ENCODE assay signal across 20 cellular contexts in the genomic region with DNA sequence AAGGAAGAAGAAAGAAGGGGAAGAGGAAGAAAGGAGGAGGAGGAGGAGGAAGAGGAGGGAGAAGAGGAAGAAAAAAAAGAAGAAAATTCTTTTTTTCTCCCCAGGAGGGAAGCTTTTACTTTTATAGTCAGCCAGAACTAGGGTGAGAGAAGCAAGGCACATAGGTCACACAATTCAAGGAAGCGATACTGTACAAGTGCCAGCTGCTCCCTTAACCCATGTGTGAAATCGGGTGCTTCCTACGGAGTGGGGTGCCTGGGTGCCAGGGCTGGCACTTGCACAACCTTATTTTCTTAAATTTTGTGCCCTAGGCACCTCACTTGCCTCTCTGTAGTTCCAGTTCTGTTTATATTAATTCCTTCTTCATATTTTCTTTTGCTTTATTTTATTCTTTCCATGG.
"Had no signal": no experiment of that assay in that cellular context is flagged by ENCODE, and none has a peak within 500 bp of the region (broad histone marks: within the 10 kb centered on the region; RNA-seq: fewer than 3 reads in every experiment).

No MANE protein-coding gene starts in this region.

- H3K9ac ChIP-seq: neural progenitor cell had no signal

- H3K9me3 ChIP-seq: colonic mucosa had no signal

- H3K27ac ChIP-seq: colonic mucosa, foreskin keratinocyte, neural progenitor cell had no signal

- DNase-seq: activated B cell treated with CpG ODN at 0.5 μM for 24 hours; activated CD4-positive, alpha-beta T cell treated with anti-CD3 and anti-CD28 coated beads for 48 hours; activated CD8-positive, alpha-beta memory T cell treated with anti-CD3 and anti-CD28 coated beads, Interleukin-2, amount 50 U/mL, for 4 hours; activated effector memory CD4-positive, alpha-beta T cell treated with Interleukin-2 at 50 U/mL for 16 hours; activated naive CD4-positive, alpha-beta T cell treated with anti-CD3 and anti-CD28 coated beads, Interleukin-2, amount 10 ng/mL, durations not matched to agents 7 days and 5 days; activated naive CD8-positive, alpha-beta T cell treated with anti-CD3 and anti-CD28 coated beads, Interleukin-2, amount 50 U/mL, for 24 hours; activated T-cell treated with anti-CD3 and anti-CD28 coated beads, Interleukin-2, amount 50 U/mL, for 48 hours; anterior cingulate cortex; central memory CD4-positive, alpha-beta T cell; colonic mucosa; foreskin keratinocyte; glutamatergic neuron; mammary epithelial cell; stimulated activated CD4-positive, alpha-beta T cell treated with anti-CD3 and anti-CD28 coated beads, Interleukin-4, amount 100 ng/mL, for 24 hours; SW 1271 had no signal

- H3K36me3 Mint-ChIP-seq: brain; neural progenitor cell; stimulated activated effector memory CD8-positive, alpha-beta T cell treated with anti-CD3 and anti-CD28 coated beads, Interleukin-12 subunit alpha, Interleukin-12 subunit beta, amount 100 ng/mL, for 72 hours had no signal

- H3K27ac Mint-ChIP-seq: activated B cell treated with CpG ODN at 0.5 μM for 24 hours; activated naive CD4-positive, alpha-beta T cell treated with anti-CD3 and anti-CD28 coated beads, Interleukin-2, amount 10 ng/mL, durations not matched to agents 7 days and 5 days; activated naive CD8-positive, alpha-beta T cell treated with anti-CD3 and anti-CD28 coated beads, Interleukin-2, amount 50 U/mL, for 24 hours; brain; neural progenitor cell; stimulated activated effector memory CD8-positive, alpha-beta T cell treated with anti-CD3 and anti-CD28 coated beads, Interleukin-12 subunit alpha, Interleukin-12 subunit beta, amount 100 ng/mL, for 72 hours had no signal

- H3K4me3 Mint-ChIP-seq: activated B cell treated with CpG ODN at 0.5 μM for 24 hours; activated naive CD4-positive, alpha-beta T cell treated with anti-CD3 and anti-CD28 coated beads, Interleukin-2, amount 10 ng/mL, durations not matched to agents 7 days and 5 days; activated naive CD8-positive, alpha-beta T cell treated with anti-CD3 and anti-CD28 coated beads, Interleukin-2, amount 50 U/mL, for 24 hours; brain; neural progenitor cell; stimulated activated effector memory CD8-positive, alpha-beta T cell treated with anti-CD3 and anti-CD28 coated beads, Interleukin-12 subunit alpha, Interleukin-12 subunit beta, amount 100 ng/mL, for 72 hours had no signal

- H3K36me3 ChIP-seq: colonic mucosa, neural progenitor cell had no signal

- H3K4me1 ChIP-seq: colonic mucosa, foreskin keratinocyte, neural progenitor cell had no signal

- H3K27me3 ChIP-seq: colonic mucosa, foreskin keratinocyte, neural progenitor cell had no signal

- H3K4me3 ChIP-seq: colonic mucosa, neural progenitor cell had no signal

- ATAC-seq: activated naive CD8-positive, alpha-beta T cell treated with anti-CD3 and anti-CD28 coated beads, Interleukin-2, amount 50 U/mL, for 24 hours; foreskin keratinocyte; sciatic nerve; stimulated activated effector memory CD8-positive, alpha-beta T cell treated with anti-CD3 and anti-CD28 coated beads, Interleukin-12 subunit alpha, Interleukin-12 subunit beta, amount 100 ng/mL, for 72 hours had no signal

- H2AFZ ChIP-seq: neural progenitor cell had no signal

- H3K4me2 ChIP-seq: neural progenitor cell had no signal

- FAIRE-seq: islet of Langerhans had no signal
